ENCODE assay signal across 14 cellular contexts in genomic region chr6:117496383-117496990, GRCh38. TPM values are rescaled to one million over a fixed set of nuclear protein-coding genes. Genes with fewer than 3 reads are reported as not detected.
DNase-seq lines count a peak whose midpoint lies in the region; ATAC-seq and TF ChIP-seq lines count a peak whose summit lies in the region.
"Had no signal": no experiment of that assay in that cellular context is flagged by ENCODE, and none has a peak within 500 bp of the region (broad histone marks: within the 10 kb centered on the region; RNA-seq: fewer than 3 reads in every experiment).

No MANE protein-coding gene starts in this region.

- H3K4me1 Mint-ChIP-seq in progenitor cell of endocrine pancreas (ENCODE audit: low read depth): peaks cover 26% of the 10 kb centered on the region

- no peak overlapping the region for H3K4me3 Mint-ChIP-seq in progenitor cell of endocrine pancreas (ENCODE audit: low read depth)
- H3K4me3 Mint-ChIP-seq: activated naive CD4-positive, alpha-beta T cell treated with anti-CD3 and anti-CD28 coated beads for 36 hours; CD4-positive, CD25-positive, alpha-beta regulatory T cell had no signal

- H3K9me3 ChIP-seq in WERI-Rb-1 (ENCODE audit: severe bottlenecking): no peaks in the 10 kb centered on the region

- H3K27me3 Mint-ChIP-seq in progenitor cell of endocrine pancreas: no peaks in the 10 kb centered on the region
- H3K27me3 Mint-ChIP-seq: CD4-positive, CD25-positive, alpha-beta regulatory T cell had no signal

- H3K9me3 Mint-ChIP-seq in progenitor cell of endocrine pancreas (ENCODE audit: low read depth): no peaks in the 10 kb centered on the region
- H3K9me3 Mint-ChIP-seq: activated naive CD4-positive, alpha-beta T cell treated with anti-CD3 and anti-CD28 coated beads for 36 hours; CD4-positive, CD25-positive, alpha-beta regulatory T cell had no signal

- POLR2A ChIA-PET in AG04449 (lab: Yijun Ruan, JAX): interaction anchor here (0.7 to 1.2 kb wide), 2 partner anchors 14 to 49 kb away, joined by 3 to 4 read pairs; partner anchors contain the start of gene DCBLD1

- ATAC-seq in GM19438 (IDR thresholded peaks at IDR 0.05; ENCODE audit: low read depth, unreplicated experiment) (peak; percentile 47), HG03571 (IDR thresholded peaks at IDR 0.05; ENCODE audit: unreplicated experiment) (peak; percentile 68), GM21576 (IDR thresholded peaks at IDR 0.05; ENCODE audit: unreplicated experiment) (no peak)

- DNase-seq in AG04449 (ENCODE audit: low read depth, low spot score) (peak; percentile 40), fibroblast of peridontal ligament (ENCODE audit: extremely low read depth) (peak; percentile 50), progenitor cell of endocrine pancreas (ENCODE audit: low spot score, unreplicated experiment) (no peak), NCI-H146 (lab: John Stamatoyannopoulos, UW) (no peak), WERI-Rb-1 (no peak)
- DNase-seq: activated naive CD4-positive, alpha-beta T cell treated with anti-CD3 and anti-CD28 coated beads for 36 hours; CD4-positive, CD25-positive, alpha-beta regulatory T cell; hippocampal formation; NCI-H1105 treated with DMSO at 0.1 percent for 48 hours; stimulated activated naive CD4-positive, alpha-beta T cell treated with Interleukin-2 at 50 U/mL for 16 hours; T-helper 2 cell had no signal

- H3K27me3 ChIP-seq in WERI-Rb-1 (ENCODE audit: insufficient read depth, low read depth, severe bottlenecking): no peaks in the 10 kb centered on the region

- H3K27ac Mint-ChIP-seq in progenitor cell of endocrine pancreas: no peak overlapping the region
- H3K27ac Mint-ChIP-seq: activated naive CD4-positive, alpha-beta T cell treated with anti-CD3 and anti-CD28 coated beads for 36 hours; CD4-positive, CD25-positive, alpha-beta regulatory T cell had no signal

- no peak overlapping the region for H3K27ac ChIP-seq in WERI-Rb-1

- H3K36me3 Mint-ChIP-seq in progenitor cell of endocrine pancreas (ENCODE audit: insufficient read depth): peaks cover 1% of the 10 kb centered on the region
- H3K36me3 Mint-ChIP-seq: CD4-positive, CD25-positive, alpha-beta regulatory T cell had no signal

- H3K4me3 ChIP-seq in AG04449 (ENCODE audit: low read depth, low read length): no peak overlapping the region
- H3K4me3 ChIP-seq in WERI-Rb-1 (ENCODE audit: low read depth, low read length): no peak overlapping the region

- no peaks in the 10 kb centered on the region for H3K36me3 ChIP-seq in WERI-Rb-1

- CTCF ChIA-PET in AG04449 (lab: Yijun Ruan, JAX): interaction anchor here (0.9 to 2.2 kb wide), 5 partner anchors 10 to 55 kb away, joined by 3 to 5 read pairs (median 3); no protein-coding TSS in a partner anchor

- no peak for TF ChIP-seq CTCF in AG04449 (IDR thresholded peaks at IDR 0.05; ENCODE audit: insufficient read depth, low read length, missing control alignments)
- TF ChIP-seq CTCF in progenitor cell of endocrine pancreas (IDR thresholded peaks at IDR 0.05; ENCODE audit: unreplicated experiment): no peak
- no peak for TF ChIP-seq CTCF in WERI-Rb-1 (IDR thresholded peaks at IDR 0.05; ENCODE audit: low read depth, low read length)

RNA-seq across cellular contexts. Expression of gene DCBLD1, which starts 14.0 kb away (rescaled TPM):
- 36.1 and 37.4 TPM in 2 replicates for total RNA-seq in progenitor cell of endocrine pancreas

Comparison
In these comparisons a context has a peak if more than half of its experiments do, and no peak if none do; other contexts are left out.
1. DNase-seq: peak in AG04449 (single experiment) and fibroblast of peridontal ligament (single experiment); none in progenitor cell of endocrine pancreas (single experiment), NCI-H146 (single experiment) and WERI-Rb-1 (single experiment).